In the genomic region with DNA sequence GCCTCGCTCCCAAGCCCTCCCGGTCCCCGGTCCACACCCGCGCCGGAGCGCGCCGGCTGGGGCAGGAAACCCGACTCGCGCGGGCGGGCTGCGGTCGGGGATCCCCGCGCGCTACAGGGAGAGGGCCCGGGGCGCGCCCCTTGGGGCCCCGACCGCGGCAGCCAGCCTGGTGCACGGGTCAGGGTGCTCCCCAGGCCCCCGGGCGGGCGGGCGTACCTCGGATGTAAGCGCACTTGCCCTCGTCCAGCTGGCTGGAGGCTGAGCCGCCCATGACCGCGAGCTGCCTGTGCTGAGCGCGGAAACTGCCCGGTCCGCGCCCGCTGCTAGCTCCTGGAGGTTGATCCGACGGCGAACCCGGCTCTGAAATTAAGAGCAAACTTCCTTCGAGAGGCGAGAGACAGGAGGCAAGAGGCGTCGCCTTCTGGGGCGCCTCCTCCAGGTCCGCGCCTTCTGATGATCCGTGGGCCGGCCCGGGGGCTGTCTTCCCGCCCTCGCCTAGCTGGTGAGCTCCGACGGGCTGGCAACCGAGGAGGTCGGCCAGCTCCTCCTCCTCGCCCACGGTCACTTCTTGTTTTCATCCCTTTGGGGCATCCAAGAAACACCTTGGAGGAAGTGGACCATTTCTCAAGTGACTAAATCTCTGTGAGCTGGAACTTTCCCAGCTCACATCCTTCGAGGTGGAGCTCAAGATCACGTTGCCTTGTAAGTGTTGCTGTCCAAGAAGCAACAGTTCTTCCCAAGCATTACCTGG, we compare ENCODE assay signal across 1 cellular context.
A peak's percentile ranks its signal among the peaks of the same experiment; 100 is the strongest.
TF ChIP-seq lines count a peak whose summit lies in the region.

A gene with protein sequence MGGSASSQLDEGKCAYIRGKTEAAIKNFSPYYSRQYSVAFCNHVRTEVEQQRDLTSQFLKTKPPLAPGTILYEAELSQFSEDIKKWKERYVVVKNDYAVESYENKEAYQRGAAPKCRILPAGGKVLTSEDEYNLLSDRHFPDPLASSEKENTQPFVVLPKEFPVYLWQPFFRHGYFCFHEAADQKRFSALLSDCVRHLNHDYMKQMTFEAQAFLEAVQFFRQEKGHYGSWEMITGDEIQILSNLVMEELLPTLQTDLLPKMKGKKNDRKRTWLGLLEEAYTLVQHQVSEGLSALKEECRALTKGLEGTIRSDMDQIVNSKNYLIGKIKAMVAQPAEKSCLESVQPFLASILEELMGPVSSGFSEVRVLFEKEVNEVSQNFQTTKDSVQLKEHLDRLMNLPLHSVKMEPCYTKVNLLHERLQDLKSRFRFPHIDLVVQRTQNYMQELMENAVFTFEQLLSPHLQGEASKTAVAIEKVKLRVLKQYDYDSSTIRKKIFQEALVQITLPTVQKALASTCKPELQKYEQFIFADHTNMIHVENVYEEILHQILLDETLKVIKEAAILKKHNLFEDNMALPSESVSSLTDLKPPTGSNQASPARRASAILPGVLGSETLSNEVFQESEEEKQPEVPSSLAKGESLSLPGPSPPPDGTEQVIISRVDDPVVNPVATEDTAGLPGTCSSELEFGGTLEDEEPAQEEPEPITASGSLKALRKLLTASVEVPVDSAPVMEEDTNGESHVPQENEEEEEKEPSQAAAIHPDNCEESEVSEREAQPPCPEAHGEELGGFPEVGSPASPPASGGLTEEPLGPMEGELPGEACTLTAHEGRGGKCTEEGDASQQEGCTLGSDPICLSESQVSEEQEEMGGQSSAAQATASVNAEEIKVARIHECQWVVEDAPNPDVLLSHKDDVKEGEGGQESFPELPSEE (minus strand): TSS at position 423 of the 751 bp plus-strand sequence. CDS start 152 bp downstream, at position 271.

TF ChIP-seq in K562, 482 proteins besides CTCF, POLR2A, EP300 and RAD21 (continued from another document and continues in another):
- TF ChIP-seq, protein P1, sequence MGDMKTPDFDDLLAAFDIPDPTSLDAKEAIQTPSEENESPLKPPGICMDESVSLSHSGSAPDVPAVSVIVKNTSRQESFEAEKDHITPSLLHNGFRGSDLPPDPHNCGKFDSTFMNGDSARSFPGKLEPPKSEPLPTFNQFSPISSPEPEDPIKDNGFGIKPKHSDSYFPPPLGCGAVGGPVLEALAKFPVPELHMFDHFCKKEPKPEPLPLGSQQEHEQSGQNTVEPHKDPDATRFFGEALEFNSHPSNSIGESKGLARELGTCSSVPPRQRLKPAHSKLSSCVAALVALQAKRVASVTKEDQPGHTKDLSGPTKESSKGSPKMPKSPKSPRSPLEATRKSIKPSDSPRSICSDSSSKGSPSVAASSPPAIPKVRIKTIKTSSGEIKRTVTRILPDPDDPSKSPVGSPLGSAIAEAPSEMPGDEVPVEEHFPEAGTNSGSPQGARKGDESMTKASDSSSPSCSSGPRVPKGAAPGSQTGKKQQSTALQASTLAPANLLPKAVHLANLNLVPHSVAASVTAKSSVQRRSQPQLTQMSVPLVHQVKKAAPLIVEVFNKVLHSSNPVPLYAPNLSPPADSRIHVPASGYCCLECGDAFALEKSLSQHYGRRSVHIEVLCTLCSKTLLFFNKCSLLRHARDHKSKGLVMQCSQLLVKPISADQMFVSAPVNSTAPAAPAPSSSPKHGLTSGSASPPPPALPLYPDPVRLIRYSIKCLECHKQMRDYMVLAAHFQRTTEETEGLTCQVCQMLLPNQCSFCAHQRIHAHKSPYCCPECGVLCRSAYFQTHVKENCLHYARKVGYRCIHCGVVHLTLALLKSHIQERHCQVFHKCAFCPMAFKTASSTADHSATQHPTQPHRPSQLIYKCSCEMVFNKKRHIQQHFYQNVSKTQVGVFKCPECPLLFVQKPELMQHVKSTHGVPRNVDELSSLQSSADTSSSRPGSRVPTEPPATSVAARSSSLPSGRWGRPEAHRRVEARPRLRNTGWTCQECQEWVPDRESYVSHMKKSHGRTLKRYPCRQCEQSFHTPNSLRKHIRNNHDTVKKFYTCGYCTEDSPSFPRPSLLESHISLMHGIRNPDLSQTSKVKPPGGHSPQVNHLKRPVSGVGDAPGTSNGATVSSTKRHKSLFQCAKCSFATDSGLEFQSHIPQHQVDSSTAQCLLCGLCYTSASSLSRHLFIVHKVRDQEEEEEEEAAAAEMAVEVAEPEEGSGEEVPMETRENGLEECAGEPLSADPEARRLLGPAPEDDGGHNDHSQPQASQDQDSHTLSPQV (IDR thresholded peaks at IDR 0.05) = peak; percentile 14; the same call in 1 of the 2 replicates
- TF ChIP-seq LARP7 (IDR thresholded peaks at IDR 0.05) = no peak
- 0 out of 2 replicates have a peak, but pooled peaks have one; percentile 38 for TF ChIP-seq LCOR (CRISPR knock-in tag; IDR thresholded peaks at IDR 0.05)
- TF ChIP-seq, protein P2, sequence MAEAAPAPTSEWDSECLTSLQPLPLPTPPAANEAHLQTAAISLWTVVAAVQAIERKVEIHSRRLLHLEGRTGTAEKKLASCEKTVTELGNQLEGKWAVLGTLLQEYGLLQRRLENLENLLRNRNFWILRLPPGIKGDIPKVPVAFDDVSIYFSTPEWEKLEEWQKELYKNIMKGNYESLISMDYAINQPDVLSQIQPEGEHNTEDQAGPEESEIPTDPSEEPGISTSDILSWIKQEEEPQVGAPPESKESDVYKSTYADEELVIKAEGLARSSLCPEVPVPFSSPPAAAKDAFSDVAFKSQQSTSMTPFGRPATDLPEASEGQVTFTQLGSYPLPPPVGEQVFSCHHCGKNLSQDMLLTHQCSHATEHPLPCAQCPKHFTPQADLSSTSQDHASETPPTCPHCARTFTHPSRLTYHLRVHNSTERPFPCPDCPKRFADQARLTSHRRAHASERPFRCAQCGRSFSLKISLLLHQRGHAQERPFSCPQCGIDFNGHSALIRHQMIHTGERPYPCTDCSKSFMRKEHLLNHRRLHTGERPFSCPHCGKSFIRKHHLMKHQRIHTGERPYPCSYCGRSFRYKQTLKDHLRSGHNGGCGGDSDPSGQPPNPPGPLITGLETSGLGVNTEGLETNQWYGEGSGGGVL (CRISPR knock-in tag; IDR thresholded peaks at IDR 0.05) = no peak
- TF ChIP-seq, protein P3, sequence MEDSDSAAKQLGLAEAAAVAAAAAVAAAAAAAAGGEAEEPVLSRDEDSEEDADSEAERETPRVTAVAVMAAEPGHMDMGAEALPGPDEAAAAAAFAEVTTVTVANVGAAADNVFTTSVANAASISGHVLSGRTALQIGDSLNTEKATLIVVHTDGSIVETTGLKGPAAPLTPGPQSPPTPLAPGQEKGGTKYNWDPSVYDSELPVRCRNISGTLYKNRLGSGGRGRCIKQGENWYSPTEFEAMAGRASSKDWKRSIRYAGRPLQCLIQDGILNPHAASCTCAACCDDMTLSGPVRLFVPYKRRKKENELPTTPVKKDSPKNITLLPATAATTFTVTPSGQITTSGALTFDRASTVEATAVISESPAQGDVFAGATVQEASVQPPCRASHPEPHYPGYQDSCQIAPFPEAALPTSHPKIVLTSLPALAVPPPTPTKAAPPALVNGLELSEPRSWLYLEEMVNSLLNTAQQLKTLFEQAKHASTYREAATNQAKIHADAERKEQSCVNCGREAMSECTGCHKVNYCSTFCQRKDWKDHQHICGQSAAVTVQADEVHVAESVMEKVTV (CRISPR knock-in tag; IDR thresholded peaks at IDR 0.05) = no peak
- TF ChIP-seq E2F3 (CRISPR knock-in tag; IDR thresholded peaks at IDR 0.05) = peak; percentile 81
- TF ChIP-seq ZNF12 (CRISPR knock-in tag; IDR thresholded peaks at IDR 0.05) = no peak
- peak; percentile 70 to 78 for TF ChIP-seq MAZ (CRISPR knock-in tag; conservative IDR thresholded peaks at IDR 0.05 in 1 of 2, IDR thresholded peaks at IDR 0.05 in 1 of 2)
- peak; percentile 88 for TF ChIP-seq NCOA6 (IDR thresholded peaks at IDR 0.05)
- no peak for TF ChIP-seq ZBTB8A (IDR thresholded peaks at IDR 0.05; ENCODE audit: partially characterized antibody)
- no peak for TF ChIP-seq ELF4 (CRISPR knock-in tag; IDR thresholded peaks at IDR 0.05)
- no peak for TF ChIP-seq ZC3H8 (IDR thresholded peaks at IDR 0.05)
- TF ChIP-seq HNRNPUL1 (IDR thresholded peaks at IDR 0.05; ENCODE audit: low read length) = no peak
- no peak for TF ChIP-seq SMARCB1 (IDR thresholded peaks at IDR 0.05; ENCODE audit: insufficient read length, low read depth)
- TF ChIP-seq ZNF239 (CRISPR knock-in tag; IDR thresholded peaks at IDR 0.05) = no peak
- no peak for TF ChIP-seq JUN (IDR thresholded peaks at IDR 0.05; ENCODE audit: borderline replicate concordance, low read depth, low read length)
- peak; percentile 49; the same call in 1 of the 2 replicates for TF ChIP-seq JUN (CRISPR knock-in tag; IDR thresholded peaks at IDR 0.05; ENCODE audit: borderline replicate concordance)
- peak; percentile 55 for TF ChIP-seq RBBP5 (IDR thresholded peaks at IDR 0.05; ENCODE audit: borderline replicate concordance, insufficient read depth, low read length, poor library complexity, severe bottlenecking)
- TF ChIP-seq NFIC (IDR thresholded peaks at IDR 0.05) = peak; percentile 62
- no peak for TF ChIP-seq ZNF146 (CRISPR knock-in tag; IDR thresholded peaks at IDR 0.05; ENCODE audit: unreplicated experiment)
- peak; percentile 33 for TF ChIP-seq RBM25 (IDR thresholded peaks at IDR 0.05; ENCODE audit: low read depth, low read length, severe bottlenecking)
- TF ChIP-seq CHD2 (IDR thresholded peaks at IDR 0.05; ENCODE audit: low read depth, low read length) = no peak
- TF ChIP-seq, protein P4, sequence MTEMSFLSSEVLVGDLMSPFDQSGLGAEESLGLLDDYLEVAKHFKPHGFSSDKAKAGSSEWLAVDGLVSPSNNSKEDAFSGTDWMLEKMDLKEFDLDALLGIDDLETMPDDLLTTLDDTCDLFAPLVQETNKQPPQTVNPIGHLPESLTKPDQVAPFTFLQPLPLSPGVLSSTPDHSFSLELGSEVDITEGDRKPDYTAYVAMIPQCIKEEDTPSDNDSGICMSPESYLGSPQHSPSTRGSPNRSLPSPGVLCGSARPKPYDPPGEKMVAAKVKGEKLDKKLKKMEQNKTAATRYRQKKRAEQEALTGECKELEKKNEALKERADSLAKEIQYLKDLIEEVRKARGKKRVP (CRISPR knock-in tag; IDR thresholded peaks at IDR 0.05) = no peak
- TF ChIP-seq THRAP3 (IDR thresholded peaks at IDR 0.05; ENCODE audit: borderline replicate concordance) = no peak
- no peak for TF ChIP-seq ZNF584 (CRISPR knock-in tag; IDR thresholded peaks at IDR 0.05; ENCODE audit: low read depth)
- peak; percentile 37; the same call in 1 of the 2 replicates for TF ChIP-seq DMBX1 (CRISPR knock-in tag; IDR thresholded peaks at IDR 0.05; ENCODE audit: borderline replicate concordance)
- TF ChIP-seq, protein P5, sequence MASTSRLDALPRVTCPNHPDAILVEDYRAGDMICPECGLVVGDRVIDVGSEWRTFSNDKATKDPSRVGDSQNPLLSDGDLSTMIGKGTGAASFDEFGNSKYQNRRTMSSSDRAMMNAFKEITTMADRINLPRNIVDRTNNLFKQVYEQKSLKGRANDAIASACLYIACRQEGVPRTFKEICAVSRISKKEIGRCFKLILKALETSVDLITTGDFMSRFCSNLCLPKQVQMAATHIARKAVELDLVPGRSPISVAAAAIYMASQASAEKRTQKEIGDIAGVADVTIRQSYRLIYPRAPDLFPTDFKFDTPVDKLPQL (IDR thresholded peaks at IDR 0.05; ENCODE audit: extremely low read depth, insufficient read length) = no peak
- TF ChIP-seq ZKSCAN3 (CRISPR knock-in tag; IDR thresholded peaks at IDR 0.05) = no peak
- TF ChIP-seq GATAD2B (IDR thresholded peaks at IDR 0.05; ENCODE audit: borderline replicate concordance) = peak; percentile 88; the same call in 1 of the 2 replicates
- TF ChIP-seq KLF1 (tag; IDR thresholded peaks at IDR 0.05) = no peak
- no peak for TF ChIP-seq ZKSCAN8 (CRISPR knock-in tag; IDR thresholded peaks at IDR 0.05)
- TF ChIP-seq, protein P6, sequence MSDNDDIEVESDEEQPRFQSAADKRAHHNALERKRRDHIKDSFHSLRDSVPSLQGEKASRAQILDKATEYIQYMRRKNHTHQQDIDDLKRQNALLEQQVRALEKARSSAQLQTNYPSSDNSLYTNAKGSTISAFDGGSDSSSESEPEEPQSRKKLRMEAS (CRISPR knock-in tag; IDR thresholded peaks at IDR 0.05) = peak; percentile 62
- TF ChIP-seq PURB (CRISPR knock-in tag; IDR thresholded peaks at IDR 0.05; ENCODE audit: low read depth) = no peak
- no peak for TF ChIP-seq CREBBP (IDR thresholded peaks at IDR 0.05; ENCODE audit: low read depth, low read length)
- TF ChIP-seq, protein P7, sequence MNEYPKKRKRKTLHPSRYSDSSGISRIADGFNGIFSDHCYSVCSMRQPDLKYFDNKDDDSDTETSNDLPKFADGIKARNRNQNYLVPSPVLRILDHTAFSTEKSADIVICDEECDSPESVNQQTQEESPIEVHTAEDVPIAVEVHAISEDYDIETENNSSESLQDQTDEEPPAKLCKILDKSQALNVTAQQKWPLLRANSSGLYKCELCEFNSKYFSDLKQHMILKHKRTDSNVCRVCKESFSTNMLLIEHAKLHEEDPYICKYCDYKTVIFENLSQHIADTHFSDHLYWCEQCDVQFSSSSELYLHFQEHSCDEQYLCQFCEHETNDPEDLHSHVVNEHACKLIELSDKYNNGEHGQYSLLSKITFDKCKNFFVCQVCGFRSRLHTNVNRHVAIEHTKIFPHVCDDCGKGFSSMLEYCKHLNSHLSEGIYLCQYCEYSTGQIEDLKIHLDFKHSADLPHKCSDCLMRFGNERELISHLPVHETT (CRISPR knock-in tag; conservative IDR thresholded peaks at IDR 0.05 in 1 of 2, IDR thresholded peaks at IDR 0.05 in 1 of 2) = no peak
- peak; percentile 60; the same call in 1 of the 2 replicates for TF ChIP-seq ZBED1 (IDR thresholded peaks at IDR 0.05)
- peak; percentile 67 for TF ChIP-seq CTBP1 (IDR thresholded peaks at IDR 0.05; ENCODE audit: borderline replicate concordance)
- TF ChIP-seq YBX1 (IDR thresholded peaks at IDR 0.05) = no peak
- no peak for TF ChIP-seq SRSF7 (optimal IDR thresholded peaks at IDR 0.05; ENCODE audit: low read depth, low read length)
- TF ChIP-seq HOXB6 (CRISPR knock-in tag; IDR thresholded peaks at IDR 0.05; ENCODE audit: borderline replicate concordance) = no peak
- TF ChIP-seq, protein P8, sequence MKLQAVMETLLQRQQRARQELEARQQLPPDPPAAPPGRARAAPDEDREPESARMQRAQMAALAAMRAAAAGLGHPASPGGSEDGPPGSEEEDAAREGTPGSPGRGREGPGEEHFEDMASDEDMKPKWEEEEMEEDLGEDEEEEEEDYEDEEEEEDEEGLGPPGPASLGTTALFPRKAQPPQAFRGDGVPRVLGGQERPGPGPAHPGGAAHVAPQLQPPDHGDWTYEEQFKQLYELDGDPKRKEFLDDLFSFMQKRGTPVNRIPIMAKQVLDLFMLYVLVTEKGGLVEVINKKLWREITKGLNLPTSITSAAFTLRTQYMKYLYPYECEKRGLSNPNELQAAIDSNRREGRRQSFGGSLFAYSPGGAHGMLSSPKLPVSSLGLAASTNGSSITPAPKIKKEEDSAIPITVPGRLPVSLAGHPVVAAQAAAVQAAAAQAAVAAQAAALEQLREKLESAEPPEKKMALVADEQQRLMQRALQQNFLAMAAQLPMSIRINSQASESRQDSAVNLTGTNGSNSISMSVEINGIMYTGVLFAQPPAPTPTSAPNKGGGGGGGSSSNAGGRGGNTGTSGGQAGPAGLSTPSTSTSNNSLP (IDR thresholded peaks at IDR 0.05; ENCODE audit: borderline replicate concordance, low read depth, low read length) = no peak
- TF ChIP-seq, protein P9, sequence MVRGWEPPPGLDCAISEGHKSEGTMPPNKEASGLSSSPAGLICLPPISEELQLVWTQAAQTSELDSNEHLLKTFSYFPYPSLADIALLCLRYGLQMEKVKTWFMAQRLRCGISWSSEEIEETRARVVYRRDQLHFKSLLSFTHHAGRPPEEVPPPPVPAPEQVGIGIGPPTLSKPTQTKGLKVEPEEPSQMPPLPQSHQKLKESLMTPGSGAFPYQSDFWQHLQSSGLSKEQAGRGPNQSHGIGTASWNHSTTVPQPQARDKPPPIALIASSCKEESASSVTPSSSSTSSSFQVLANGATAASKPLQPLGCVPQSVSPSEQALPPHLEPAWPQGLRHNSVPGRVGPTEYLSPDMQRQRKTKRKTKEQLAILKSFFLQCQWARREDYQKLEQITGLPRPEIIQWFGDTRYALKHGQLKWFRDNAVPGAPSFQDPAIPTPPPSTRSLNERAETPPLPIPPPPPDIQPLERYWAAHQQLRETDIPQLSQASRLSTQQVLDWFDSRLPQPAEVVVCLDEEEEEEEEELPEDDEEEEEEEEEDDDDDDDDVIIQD (CRISPR knock-in tag; IDR thresholded peaks at IDR 0.05) = no peak
